ENCODE assay signal across 20 cellular contexts in the genomic region with DNA sequence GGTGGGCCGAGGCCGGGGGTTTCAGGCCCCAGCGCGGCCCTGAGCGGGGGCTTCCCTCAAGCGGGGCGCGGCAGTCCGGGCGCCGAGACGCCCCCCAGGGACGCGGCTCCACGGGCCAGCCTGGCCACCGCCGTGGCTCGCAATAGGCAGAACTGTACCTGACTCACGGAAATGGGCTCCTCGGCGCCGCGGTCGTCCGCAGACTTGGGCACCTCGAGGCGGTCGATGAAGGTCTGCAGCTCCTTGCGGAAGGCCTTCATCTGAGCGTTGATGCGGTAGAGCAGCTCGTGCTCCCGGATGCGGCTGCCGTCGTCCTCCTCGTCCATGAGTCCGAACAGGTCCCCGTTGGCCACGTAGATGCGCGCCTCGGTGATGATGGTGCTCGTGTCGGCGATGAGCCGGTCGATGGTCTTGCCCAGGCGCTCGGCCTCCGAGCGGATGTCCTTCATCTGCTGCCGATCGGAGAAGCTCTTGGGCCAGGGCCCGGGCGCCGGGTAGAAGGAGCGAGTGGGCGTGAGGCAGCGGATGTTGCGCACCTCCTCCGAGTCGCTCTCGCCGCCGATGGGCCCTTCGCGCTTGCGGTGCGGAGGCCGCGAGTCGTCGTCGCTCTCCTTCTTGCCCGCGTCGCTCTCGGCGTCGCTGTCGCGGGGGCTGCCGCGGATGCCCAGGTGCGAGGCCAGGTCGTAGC. TPM values are rescaled to one million over a fixed set of nuclear protein-coding genes. Genes with fewer than 3 reads are reported as not detected.
DNase-seq lines count a peak whose midpoint lies in the region; ATAC-seq, FAIRE-seq and TF ChIP-seq lines count a peak whose summit lies in the region.
"Had no signal": no experiment of that assay in that cellular context is flagged by ENCODE, and none has a peak within 500 bp of the region (broad histone marks: within the 10 kb centered on the region; RNA-seq: fewer than 3 reads in every experiment).

No MANE protein-coding gene starts in this region.

- H3K9me3 ChIP-seq in right cardiac atrium (ENCODE audit: control insufficient read depth, low read length) (no peaks in the 10 kb centered on the region), testis (no peaks in the 10 kb centered on the region)

- H3K9me3 Mint-ChIP-seq in activated CD4-positive, alpha-beta T cell treated with anti-CD3 and anti-CD28 coated beads for 36 hours (ENCODE audit: low read depth) = no peaks in the 10 kb centered on the region
- peaks cover 7% of the 10 kb centered on the region for H3K9me3 Mint-ChIP-seq in dendritic cell treated with granulocyte-macrophage colony-stimulating factor and Interleukin-4, amounts not matched to agents 40 ng/mL and 50 ng/mL, for 4 days

- no peak for FAIRE-seq in HTR-8/SVneo (lab: Jason Lieb, UNC)

- ATAC-seq in activated CD4-positive, alpha-beta T cell treated with anti-CD3 and anti-CD28 coated beads for 36 hours = peak; percentile 19
- ATAC-seq in right cardiac atrium = peak in 1 of 2 donors; percentile 22
- ATAC-seq: HCT116, Panc1 had no signal

- no peak overlapping the region for H3K27ac ChIP-seq in right cardiac atrium (ENCODE audit: low read length)
- no peak overlapping the region for H3K27ac ChIP-seq in testis
- H3K27ac ChIP-seq: 22Rv1, C4-2B, GM23248 had no signal

- no peak for TF ChIP-seq CTCF in testis (IDR thresholded peaks at IDR 0.05)

- no peaks in the 10 kb centered on the region for H3K36me3 ChIP-seq in testis (ENCODE audit: low read depth, missing control alignments)

- H3K27me3 Mint-ChIP-seq in activated CD4-positive, alpha-beta T cell treated with anti-CD3 and anti-CD28 coated beads for 36 hours = peaks cover 13% of the 10 kb centered on the region
- peaks cover 24% of the 10 kb centered on the region for H3K27me3 Mint-ChIP-seq in dendritic cell treated with granulocyte-macrophage colony-stimulating factor and Interleukin-4, amounts not matched to agents 40 ng/mL and 50 ng/mL, for 4 days

- no peaks in the 10 kb centered on the region for H3K4me1 ChIP-seq in right cardiac atrium (ENCODE audit: control insufficient read depth, insufficient read depth, low read length)
- H3K4me1 ChIP-seq in testis = no peaks in the 10 kb centered on the region

- POLR2A ChIA-PET in activated CD4-positive, alpha-beta T cell treated with anti-CD3 and anti-CD28 coated beads for 36 hours (lab: Charles Lee) = no interaction called here

- H3K4me1 Mint-ChIP-seq in activated CD4-positive, alpha-beta T cell treated with anti-CD3 and anti-CD28 coated beads for 36 hours = no peaks in the 10 kb centered on the region
- H3K4me1 Mint-ChIP-seq in dendritic cell treated with granulocyte-macrophage colony-stimulating factor and Interleukin-4, amounts not matched to agents 40 ng/mL and 50 ng/mL, for 4 days (ENCODE audit: low read depth) = peaks cover 6% of the 10 kb centered on the region

- peak; percentile 12 for DNase-seq in activated CD4-positive, alpha-beta T cell treated with anti-CD3 and anti-CD28 coated beads for 36 hours
- no peak for DNase-seq in activated CD4-positive, alpha-beta T cell treated with anti-CD3 and anti-CD28 coated beads, Interleukin-2, amount 50 U/mL, for 1 hour
- DNase-seq in right cardiac atrium = peak in 2 of 3 donors; percentile 46 to 52
- DNase-seq in cardiac septum (ENCODE audit: low spot score) = no peak
- DNase-seq in testis = peak; percentile 20
- no peak for DNase-seq in HTR-8/SVneo (ENCODE audit: insufficient read length, low spot score)
- no peak for DNase-seq in stimulated activated CD4-positive, alpha-beta T cell treated with anti-CD3 and anti-CD28 coated beads, Interleukin-4, amount 100 ng/mL, for 24 hours
- DNase-seq: AML-193, DND-41, GM23248, MM.1S, NCI-H1092 treated with DMSO at 0.1 percent for 48 hours, NCI-H2081 had no signal

- H3K4me3 ChIP-seq in right cardiac atrium (ENCODE audit: low read length) (no peak overlapping the region), testis (peak overlapping the region; percentile 46 to 47)
- H3K4me3 ChIP-seq: GM23248 had no signal

- no peak overlapping the region for H3K27ac Mint-ChIP-seq in activated CD4-positive, alpha-beta T cell treated with anti-CD3 and anti-CD28 coated beads for 36 hours
- H3K27ac Mint-ChIP-seq in dendritic cell treated with granulocyte-macrophage colony-stimulating factor and Interleukin-4, amounts not matched to agents 40 ng/mL and 50 ng/mL, for 4 days = no peak overlapping the region

- WGBS in right cardiac atrium = 79% methylated on average over 87 of the region's 87 CpGs
- 46 to 81% methylated on average over 25 to 87 of the region's 87 CpGs for WGBS in testis, 2 donors

- intact Hi-C loops in activated CD4-positive, alpha-beta T cell treated with anti-CD3 and anti-CD28 coated beads for 36 hours (cut with DNase I, micrococcal nuclease) = no loop called here
- intact Hi-C loops in right cardiac atrium (cut with DNase I) (loop anchor here in 1 of 4 donors (10.0 kb wide), 1 partner anchor 60 kb away; no protein-coding TSS in a partner anchor), cardiac septum (cut with DNase I) (no loop called here), testis (cut with DNase I; ENCODE audit: low total_unique reads) (no loop called here)
- intact Hi-C loops in dendritic cell treated with granulocyte-macrophage colony-stimulating factor and Interleukin-4, amounts not matched to agents 40 ng/mL and 50 ng/mL, for 4 days (cut with micrococcal nuclease) = no loop called here

- H3K36me3 Mint-ChIP-seq in activated CD4-positive, alpha-beta T cell treated with anti-CD3 and anti-CD28 coated beads for 36 hours (ENCODE audit: low read depth) = peaks cover 8% of the 10 kb centered on the region
- no peaks in the 10 kb centered on the region for H3K36me3 Mint-ChIP-seq in dendritic cell treated with granulocyte-macrophage colony-stimulating factor and Interleukin-4, amounts not matched to agents 40 ng/mL and 50 ng/mL, for 4 days (ENCODE audit: low read depth)

- no peak for TF ChIP-seq POLR2A in testis (IDR thresholded peaks at IDR 0.05)

- H3K4me3 Mint-ChIP-seq in activated CD4-positive, alpha-beta T cell treated with anti-CD3 and anti-CD28 coated beads for 36 hours = no peak overlapping the region
- H3K4me3 Mint-ChIP-seq in dendritic cell treated with granulocyte-macrophage colony-stimulating factor and Interleukin-4, amounts not matched to agents 40 ng/mL and 50 ng/mL, for 4 days = peak overlapping the region; percentile 42

- CTCF ChIA-PET in activated CD4-positive, alpha-beta T cell treated with anti-CD3 and anti-CD28 coated beads for 36 hours (lab: Charles Lee) = interaction anchor here (1.2 to 1.5 kb wide), 2 partner anchors 10 to 13 kb away, joined by 3 to 4 read pairs; no protein-coding TSS in a partner anchor

- H3K27me3 ChIP-seq in right cardiac atrium (ENCODE audit: control insufficient read depth, insufficient read depth) (no peaks in the 10 kb centered on the region), testis (no peaks in the 10 kb centered on the region)

RNA-seq across cellular contexts. Expression of gene KIAA0408, which starts 16.1 kb away (rescaled TPM):
- 1 to 10 TPM; 2.6 to 2.7 TPM for total RNA-seq in activated CD4-positive, alpha-beta T cell treated with anti-CD3 and anti-CD28 coated beads for 36 hours
- total RNA-seq in right cardiac atrium (1 to 10 TPM; 1.3 to 8.2 (median 3.8) TPM), cardiac septum (0.51 TPM), testis (1 to 10 TPM; 3.3 to 4.1 TPM)
- polyA plus RNA-seq in right cardiac atrium (2.3 TPM), testis (ENCODE audit: insufficient read depth, low read depth, low replicate concordance) (11.2 TPM)
- total RNA-seq: G401, NCI-H460 had no signal

Comparison
In these comparisons a context has a peak if more than half of its experiments do, and no peak if none do; other contexts are left out.
1. DNase-seq: peak in activated CD4-positive, alpha-beta T cell treated with anti-CD3 and anti-CD28 coated beads for 36 hours (single experiment), right cardiac atrium (2 of 3) and testis (single experiment); none in activated CD4-positive, alpha-beta T cell treated with anti-CD3 and anti-CD28 coated beads, Interleukin-2, amount 50 U/mL, for 1 hour (single experiment), cardiac septum (single experiment), HTR-8/SVneo (single experiment) and stimulated activated CD4-positive, alpha-beta T cell treated with anti-CD3 and anti-CD28 coated beads, Interleukin-4, amount 100 ng/mL, for 24 hours (single experiment).